ENCODE assay signal across 14 cellular contexts in genomic region chr4:139786494-139787354, GRCh38.
DNase-seq lines count a peak whose midpoint lies in the region; TF ChIP-seq lines count a peak whose summit lies in the region.
"Had no signal": no experiment of that assay in that cellular context is flagged by ENCODE, and none has a peak within 500 bp of the region (broad histone marks: within the 10 kb centered on the region; RNA-seq: fewer than 3 reads in every experiment).

No MANE protein-coding gene starts in this region.

- no peak overlapping the region for H3K27ac Mint-ChIP-seq in Calu3 (ENCODE audit: unreplicated experiment)
- peak overlapping the region; percentile 67 for H3K27ac Mint-ChIP-seq in endodermal cell
- peak overlapping the region; percentile 98 for H3K27ac Mint-ChIP-seq in nephron progenitor cell
- H3K27ac Mint-ChIP-seq: WTC11 had no signal

- H3K9me3 Mint-ChIP-seq in Calu3 (ENCODE audit: low read depth, unreplicated experiment) (no peaks in the 10 kb centered on the region), endodermal cell (no peaks in the 10 kb centered on the region), nephron progenitor cell (no peaks in the 10 kb centered on the region)
- H3K9me3 Mint-ChIP-seq: WTC11 had no signal

- intact Hi-C loops in Calu3 (cut with micrococcal nuclease; ENCODE audit: unreplicated experiment): no loop called here
- intact Hi-C loops in adrenal gland (cut with DNase I): no loop called here

- TF ChIP-seq CTCF in Calu3 (IDR thresholded peaks at IDR 0.05; ENCODE audit: unreplicated experiment): no peak
- TF ChIP-seq CTCF in endodermal cell (conservative IDR thresholded peaks at IDR 0.05): no peak
- TF ChIP-seq CTCF in nephron progenitor cell (IDR thresholded peaks at IDR 0.05): no peak
- TF ChIP-seq CTCF in adrenal gland (IDR thresholded peaks at IDR 0.05): no peak

- H3K27me3 Mint-ChIP-seq in Calu3 (ENCODE audit: unreplicated experiment): no peaks in the 10 kb centered on the region
- H3K27me3 Mint-ChIP-seq in endodermal cell (ENCODE audit: insufficient read depth): no peaks in the 10 kb centered on the region
- peaks cover 3% of the 10 kb centered on the region for H3K27me3 Mint-ChIP-seq in nephron progenitor cell (ENCODE audit: low read depth, poor library complexity)

- no peak overlapping the region for H3K4me3 ChIP-seq in endodermal cell (ENCODE audit: low read length)
- H3K4me3 ChIP-seq in adrenal gland: no peak overlapping the region
- H3K4me3 ChIP-seq: ascending aorta, colonic mucosa, psoas muscle had no signal

- H3K4me3 Mint-ChIP-seq in Calu3 (ENCODE audit: low read depth, unreplicated experiment) (no peak overlapping the region), endodermal cell (no peak overlapping the region), nephron progenitor cell (peak overlapping the region; percentile 26)
- H3K4me3 Mint-ChIP-seq: WTC11 had no signal

- no TSS peak for BruUV-seq in Calu3 (replicated peaks; lab: Mats Ljungman, UMichigan)

- H3K9me3 ChIP-seq in endodermal cell (ENCODE audit: control insufficient read depth, low read length) (no peaks in the 10 kb centered on the region), adrenal gland (replicated peaks in 1 of 3) (no peaks in the 10 kb centered on the region)
- H3K9me3 ChIP-seq: ascending aorta, colonic mucosa, psoas muscle had no signal

- peak; percentile 6 for DNase-seq in Calu3
- peak; percentile 29 for DNase-seq in HuH-7 (ENCODE audit: low spot score)
- DNase-seq in endodermal cell: no peak
- no peak for DNase-seq in nephron progenitor cell
- DNase-seq in adrenal gland: no peak
- no peak for DNase-seq in activated CD4-positive, alpha-beta T cell treated with anti-CD3 and anti-CD28 coated beads, Interleukin-2, amount 50 U/mL, for 48 hours
- no peak for DNase-seq in occipital lobe (lab: John Stamatoyannopoulos, UW)
- no peak for DNase-seq in COR-L47 (lab: John Stamatoyannopoulos, UW)
- DNase-seq: colonic mucosa, NCI-H187 treated with DMSO at 0.1 percent for 48 hours, NCI-H524 treated with DMSO at 0.1 percent for 48 hours, psoas muscle had no signal

- H3K4me1 ChIP-seq in endodermal cell (ENCODE audit: control insufficient read depth, insufficient read depth, low read length): peaks cover 7% of the 10 kb centered on the region
- no peaks in the 10 kb centered on the region for H3K4me1 ChIP-seq in adrenal gland (replicated peaks in 1 of 2)
- H3K4me1 ChIP-seq: ascending aorta, colonic mucosa, psoas muscle had no signal

- 71 to 82% methylated on average over 7 to 12 of the region's 12 CpGs for WGBS in endodermal cell (ENCODE audit: insufficient coverage in 1 of 2, insufficient read length in 1 of 2), 2 experiments
- WGBS in adrenal gland, 4 donors: 82 to 92% (median 88%) methylated on average over 12 of the region's 12 CpGs

- CTCF ChIA-PET in Calu3 (lab: Charles Lee): interaction anchor here (1.6 kb wide), 1 partner anchor 17 kb away, joined by 3 read pairs; no protein-coding TSS in a partner anchor

- H3K9ac ChIP-seq in endodermal cell (ENCODE audit: extremely low read depth, low read length, poor library complexity, severe bottlenecking): no peak overlapping the region

- H3K36me3 Mint-ChIP-seq in Calu3 (ENCODE audit: insufficient read depth, unreplicated experiment) (no peaks in the 10 kb centered on the region), endodermal cell (ENCODE audit: low read depth) (peaks cover 3% of the 10 kb centered on the region), nephron progenitor cell (ENCODE audit: low read depth) (peaks cover 24% of the 10 kb centered on the region)
- H3K36me3 Mint-ChIP-seq: WTC11 had no signal

- H3K36me3 ChIP-seq in endodermal cell (ENCODE audit: control insufficient read depth, insufficient read depth, low read length) (peaks cover 5% of the 10 kb centered on the region), adrenal gland (replicated peaks in 1 of 2) (no peaks in the 10 kb centered on the region)
- H3K36me3 ChIP-seq: ascending aorta, colonic mucosa had no signal

- H3K27me3 ChIP-seq in endodermal cell (ENCODE audit: control insufficient read depth, insufficient read depth, low read length, poor library complexity, severe bottlenecking) (no peaks in the 10 kb centered on the region), adrenal gland (no peaks in the 10 kb centered on the region)
- H3K27me3 ChIP-seq: ascending aorta, colonic mucosa had no signal

- peaks cover 16% of the 10 kb centered on the region for H3K4me1 Mint-ChIP-seq in Calu3 (ENCODE audit: low read depth, unreplicated experiment)
- peaks cover 59% of the 10 kb centered on the region for H3K4me1 Mint-ChIP-seq in endodermal cell
- peaks cover 76% of the 10 kb centered on the region for H3K4me1 Mint-ChIP-seq in nephron progenitor cell

- no peak for TF ChIP-seq POLR2A in adrenal gland (IDR thresholded peaks at IDR 0.05)

- H3K27ac ChIP-seq in endodermal cell (ENCODE audit: low read depth, low read length) (no peak overlapping the region), adrenal gland (peak overlapping the region in 1 of 5 donors; percentile 4)
- H3K27ac ChIP-seq: ascending aorta, colonic mucosa, psoas muscle had no signal

Comparison
In these comparisons a context has a peak if more than half of its experiments do, and no peak if none do; other contexts are left out.
1. DNase-seq: peak in Calu3 (single experiment) and HuH-7 (single experiment); none in endodermal cell (single experiment), nephron progenitor cell (single experiment), adrenal gland (0 of 7), activated CD4-positive, alpha-beta T cell treated with anti-CD3 and anti-CD28 coated beads, Interleukin-2, amount 50 U/mL, for 48 hours (0 of 2), occipital lobe (single experiment) and COR-L47 (single experiment).